1 cellular context compared by ENCODE assay signal in the genomic region with DNA sequence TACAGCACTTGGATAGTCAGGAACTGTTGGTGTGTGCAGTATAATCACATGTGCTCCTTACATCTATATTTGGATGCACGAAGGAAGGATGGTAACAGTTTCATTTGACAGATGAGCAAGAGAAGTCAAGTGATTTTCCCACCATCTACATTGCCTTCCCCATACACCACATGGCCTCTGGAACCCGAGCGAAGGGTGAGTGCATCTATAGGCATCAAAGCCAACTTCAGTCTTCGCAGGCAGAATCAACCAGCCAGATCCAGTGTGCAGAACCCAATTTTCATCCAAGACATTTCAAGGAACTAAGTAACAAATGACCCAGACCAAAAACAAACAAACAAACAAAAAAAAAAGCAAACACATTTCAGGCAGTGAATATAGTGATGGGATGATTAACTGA.
TF ChIP-seq lines count a peak whose summit lies in the region.

No MANE protein-coding gene starts in this region.

TF ChIP-seq in HCT116, 20 proteins besides CTCF, POLR2A, EP300 and RAD21:
- TF ChIP-seq POLR2AphosphoS5 (IDR thresholded peaks at IDR 0.05; ENCODE audit: low read depth, low read length) (no peak), CBX3 (IDR thresholded peaks at IDR 0.05; ENCODE audit: low read depth) (no peak), FOSL1 (IDR thresholded peaks at IDR 0.05; ENCODE audit: low read depth) (no peak), EZH2phosphoT487 (IDR thresholded peaks at IDR 0.05; ENCODE audit: borderline replicate concordance) (no peak), TCF7L2 (IDR thresholded peaks at IDR 0.05; ENCODE audit: borderline replicate concordance, extremely low read depth, insufficient read depth, insufficient read length) (no peak), ZFX (IDR thresholded peaks at IDR 0.05) (no peak), SIN3A (IDR thresholded peaks at IDR 0.05; ENCODE audit: low read depth) (no peak)
- TF ChIP-seq, protein P1, sequence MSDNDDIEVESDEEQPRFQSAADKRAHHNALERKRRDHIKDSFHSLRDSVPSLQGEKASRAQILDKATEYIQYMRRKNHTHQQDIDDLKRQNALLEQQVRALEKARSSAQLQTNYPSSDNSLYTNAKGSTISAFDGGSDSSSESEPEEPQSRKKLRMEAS (IDR thresholded peaks at IDR 0.05) = no peak
- TF ChIP-seq, protein P2, sequence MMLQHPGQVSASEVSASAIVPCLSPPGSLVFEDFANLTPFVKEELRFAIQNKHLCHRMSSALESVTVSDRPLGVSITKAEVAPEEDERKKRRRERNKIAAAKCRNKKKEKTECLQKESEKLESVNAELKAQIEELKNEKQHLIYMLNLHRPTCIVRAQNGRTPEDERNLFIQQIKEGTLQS (IDR thresholded peaks at IDR 0.05) = no peak
- TF ChIP-seq, protein P3, sequence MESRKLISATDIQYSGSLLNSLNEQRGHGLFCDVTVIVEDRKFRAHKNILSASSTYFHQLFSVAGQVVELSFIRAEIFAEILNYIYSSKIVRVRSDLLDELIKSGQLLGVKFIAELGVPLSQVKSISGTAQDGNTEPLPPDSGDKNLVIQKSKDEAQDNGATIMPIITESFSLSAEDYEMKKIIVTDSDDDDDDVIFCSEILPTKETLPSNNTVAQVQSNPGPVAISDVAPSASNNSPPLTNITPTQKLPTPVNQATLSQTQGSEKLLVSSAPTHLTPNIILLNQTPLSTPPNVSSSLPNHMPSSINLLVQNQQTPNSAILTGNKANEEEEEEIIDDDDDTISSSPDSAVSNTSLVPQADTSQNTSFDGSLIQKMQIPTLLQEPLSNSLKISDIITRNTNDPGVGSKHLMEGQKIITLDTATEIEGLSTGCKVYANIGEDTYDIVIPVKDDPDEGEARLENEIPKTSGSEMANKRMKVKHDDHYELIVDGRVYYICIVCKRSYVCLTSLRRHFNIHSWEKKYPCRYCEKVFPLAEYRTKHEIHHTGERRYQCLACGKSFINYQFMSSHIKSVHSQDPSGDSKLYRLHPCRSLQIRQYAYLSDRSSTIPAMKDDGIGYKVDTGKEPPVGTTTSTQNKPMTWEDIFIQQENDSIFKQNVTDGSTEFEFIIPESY (IDR thresholded peaks at IDR 0.05; ENCODE audit: extremely low read depth, insufficient replicate concordance, low read length) = no peak
TF ChIP-seq in HCT116: peak in this region for 0.
